ENCODE assay signal across 1 cellular context in the genomic region with DNA sequence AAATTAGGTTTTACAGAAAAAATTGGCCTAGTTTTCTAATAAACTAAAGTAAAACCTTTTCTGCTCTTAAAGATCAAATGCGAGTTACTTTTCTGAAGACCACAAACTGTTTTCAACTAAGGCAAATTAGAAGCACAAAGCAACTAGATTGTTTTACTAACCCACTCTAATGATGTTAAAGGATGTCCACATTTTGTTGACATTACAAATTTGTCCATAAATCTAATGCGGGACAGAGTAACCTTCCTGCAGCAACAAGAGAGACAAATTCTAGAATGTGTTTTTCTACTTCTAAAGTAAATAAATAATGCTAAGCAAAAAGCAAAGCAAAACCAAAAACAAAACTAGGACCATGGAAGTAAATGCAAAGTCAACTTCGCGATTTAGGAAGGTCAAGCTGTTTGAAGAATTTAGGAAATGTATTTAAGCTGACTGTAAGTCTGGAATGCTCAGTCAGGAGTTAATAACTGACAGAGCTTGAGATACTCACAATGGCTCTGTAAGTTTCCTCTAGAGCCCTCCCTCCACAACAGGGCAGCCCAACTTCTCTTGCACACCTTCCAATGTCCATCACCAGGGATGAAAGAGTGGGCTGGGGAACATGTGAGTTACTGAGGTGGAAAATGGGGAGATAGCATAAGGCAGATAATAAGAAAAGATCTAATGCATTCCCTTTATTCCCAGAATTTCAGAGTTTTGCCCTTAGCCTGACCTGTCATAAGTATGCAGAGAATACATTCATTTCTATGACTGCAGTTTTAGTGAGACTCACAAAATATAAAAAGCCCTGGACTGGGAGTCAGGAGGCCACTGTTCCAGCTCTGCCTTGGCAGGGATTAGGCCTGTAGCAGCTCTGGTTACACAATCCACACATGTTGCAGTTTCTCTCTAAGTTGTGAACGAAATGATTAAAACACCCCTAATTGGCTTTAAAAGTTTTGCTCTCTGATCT.
TF ChIP-seq lines count a peak whose summit lies in the region.

No MANE protein-coding gene starts in this region.

TF ChIP-seq in HepG2, 621 proteins besides CTCF, POLR2A, EP300 and RAD21 (continued from another document and continues in another):
- TF ChIP-seq, protein P1, sequence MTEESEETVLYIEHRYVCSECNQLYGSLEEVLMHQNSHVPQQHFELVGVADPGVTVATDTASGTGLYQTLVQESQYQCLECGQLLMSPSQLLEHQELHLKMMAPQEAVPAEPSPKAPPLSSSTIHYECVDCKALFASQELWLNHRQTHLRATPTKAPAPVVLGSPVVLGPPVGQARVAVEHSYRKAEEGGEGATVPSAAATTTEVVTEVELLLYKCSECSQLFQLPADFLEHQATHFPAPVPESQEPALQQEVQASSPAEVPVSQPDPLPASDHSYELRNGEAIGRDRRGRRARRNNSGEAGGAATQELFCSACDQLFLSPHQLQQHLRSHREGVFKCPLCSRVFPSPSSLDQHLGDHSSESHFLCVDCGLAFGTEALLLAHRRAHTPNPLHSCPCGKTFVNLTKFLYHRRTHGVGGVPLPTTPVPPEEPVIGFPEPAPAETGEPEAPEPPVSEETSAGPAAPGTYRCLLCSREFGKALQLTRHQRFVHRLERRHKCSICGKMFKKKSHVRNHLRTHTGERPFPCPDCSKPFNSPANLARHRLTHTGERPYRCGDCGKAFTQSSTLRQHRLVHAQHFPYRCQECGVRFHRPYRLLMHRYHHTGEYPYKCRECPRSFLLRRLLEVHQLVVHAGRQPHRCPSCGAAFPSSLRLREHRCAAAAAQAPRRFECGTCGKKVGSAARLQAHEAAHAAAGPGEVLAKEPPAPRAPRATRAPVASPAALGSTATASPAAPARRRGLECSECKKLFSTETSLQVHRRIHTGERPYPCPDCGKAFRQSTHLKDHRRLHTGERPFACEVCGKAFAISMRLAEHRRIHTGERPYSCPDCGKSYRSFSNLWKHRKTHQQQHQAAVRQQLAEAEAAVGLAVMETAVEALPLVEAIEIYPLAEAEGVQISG (CRISPR knock-in tag; IDR thresholded peaks at IDR 0.05), result peak; percentile 19; the same call in 1 of the 2 replicates
- TF ChIP-seq GABPB1 (CRISPR knock-in tag; IDR thresholded peaks at IDR 0.05) (no peak), ZNF672 (CRISPR knock-in tag; IDR thresholded peaks at IDR 0.05) (no peak), ATRX (CRISPR knock-in tag; IDR thresholded peaks at IDR 0.05; ENCODE audit: borderline replicate concordance) (no peak), CSRNP2 (CRISPR knock-in tag; conservative IDR thresholded peaks at IDR 0.05; ENCODE audit: low read depth) (no peak), REXO4 (CRISPR knock-in tag; IDR thresholded peaks at IDR 0.05; ENCODE audit: borderline replicate concordance) (no peak), HMGXB3 (CRISPR knock-in tag; IDR thresholded peaks at IDR 0.05; ENCODE audit: borderline replicate concordance) (no peak), ZNF792 (CRISPR knock-in tag; IDR thresholded peaks at IDR 0.05) (no peak), MTF1 (CRISPR knock-in tag; IDR thresholded peaks at IDR 0.05) (no peak), ZNF761 (CRISPR knock-in tag; conservative IDR thresholded peaks at IDR 0.05) (no peak), ZNF496 (CRISPR knock-in tag; IDR thresholded peaks at IDR 0.05; ENCODE audit: insufficient replicate concordance) (no peak), ZNF7 (CRISPR knock-in tag; IDR thresholded peaks at IDR 0.05) (no peak), ETV6 (CRISPR knock-in tag; conservative IDR thresholded peaks at IDR 0.05) (no peak), ZNF280D (CRISPR knock-in tag; IDR thresholded peaks at IDR 0.05) (no peak), ISX (CRISPR knock-in tag; conservative IDR thresholded peaks at IDR 0.05) (no peak), ZNF232 (CRISPR knock-in tag; IDR thresholded peaks at IDR 0.05; ENCODE audit: borderline replicate concordance) (no peak), GLMP (CRISPR knock-in tag; IDR thresholded peaks at IDR 0.05; ENCODE audit: borderline replicate concordance) (no peak), ZNF605 (CRISPR knock-in tag; IDR thresholded peaks at IDR 0.05) (no peak), EZH2 (conservative IDR thresholded peaks at IDR 0.05; ENCODE audit: low read depth, low read length) (no peak), TBP (CRISPR knock-in tag; IDR thresholded peaks at IDR 0.05) (no peak), SRF (IDR thresholded peaks at IDR 0.05; ENCODE audit: low read depth, low read length) (no peak), NFIB (CRISPR knock-in tag; IDR thresholded peaks at IDR 0.05; ENCODE audit: borderline replicate concordance) (no peak), ZNF350 (CRISPR knock-in tag; IDR thresholded peaks at IDR 0.05; ENCODE audit: borderline replicate concordance, low read depth) (no peak), SALL2 (CRISPR knock-in tag; IDR thresholded peaks at IDR 0.05) (no peak), ZNF550 (CRISPR knock-in tag; IDR thresholded peaks at IDR 0.05; ENCODE audit: borderline replicate concordance) (no peak), MIER3 (CRISPR knock-in tag; IDR thresholded peaks at IDR 0.05; ENCODE audit: borderline replicate concordance) (no peak), AHDC1 (CRISPR knock-in tag; IDR thresholded peaks at IDR 0.05; ENCODE audit: borderline replicate concordance) (no peak), NCOA1 (CRISPR knock-in tag; IDR thresholded peaks at IDR 0.05) (0 out of 2 replicates have a peak, but pooled peaks have one; percentile 44), ZNF660 (CRISPR knock-in tag; IDR thresholded peaks at IDR 0.05; ENCODE audit: borderline replicate concordance, low read depth) (no peak), ZBTB7B (CRISPR knock-in tag; IDR thresholded peaks at IDR 0.05) (peak; percentile 70; the same call in 1 of the 2 replicates)
- TF ChIP-seq, protein P2, sequence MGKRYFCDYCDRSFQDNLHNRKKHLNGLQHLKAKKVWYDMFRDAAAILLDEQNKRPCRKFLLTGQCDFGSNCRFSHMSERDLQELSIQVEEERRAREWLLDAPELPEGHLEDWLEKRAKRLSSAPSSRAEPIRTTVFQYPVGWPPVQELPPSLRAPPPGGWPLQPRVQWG (CRISPR knock-in tag; IDR thresholded peaks at IDR 0.05; ENCODE audit: borderline replicate concordance, low read depth), result no peak
- TF ChIP-seq, protein P3, sequence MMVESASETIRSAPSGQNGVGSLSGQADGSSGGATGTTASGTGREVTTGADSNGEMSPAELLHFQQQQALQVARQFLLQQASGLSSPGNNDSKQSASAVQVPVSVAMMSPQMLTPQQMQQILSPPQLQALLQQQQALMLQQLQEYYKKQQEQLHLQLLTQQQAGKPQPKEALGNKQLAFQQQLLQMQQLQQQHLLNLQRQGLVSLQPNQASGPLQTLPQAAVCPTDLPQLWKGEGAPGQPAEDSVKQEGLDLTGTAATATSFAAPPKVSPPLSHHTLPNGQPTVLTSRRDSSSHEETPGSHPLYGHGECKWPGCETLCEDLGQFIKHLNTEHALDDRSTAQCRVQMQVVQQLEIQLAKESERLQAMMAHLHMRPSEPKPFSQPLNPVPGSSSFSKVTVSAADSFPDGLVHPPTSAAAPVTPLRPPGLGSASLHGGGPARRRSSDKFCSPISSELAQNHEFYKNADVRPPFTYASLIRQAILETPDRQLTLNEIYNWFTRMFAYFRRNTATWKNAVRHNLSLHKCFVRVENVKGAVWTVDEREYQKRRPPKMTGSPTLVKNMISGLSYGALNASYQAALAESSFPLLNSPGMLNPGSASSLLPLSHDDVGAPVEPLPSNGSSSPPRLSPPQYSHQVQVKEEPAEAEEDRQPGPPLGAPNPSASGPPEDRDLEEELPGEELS (CRISPR knock-in tag; IDR thresholded peaks at IDR 0.05), result peak; percentile 83
